Comparison of ENCODE assay signal across 23 cellular contexts in genomic region chr14:96627386-96627785, GRCh38.
"Had no signal": no experiment of that assay in that cellular context is flagged by ENCODE, and none has a peak within 500 bp of the region (broad histone marks: within the 10 kb centered on the region; RNA-seq: fewer than 3 reads in every experiment).

No MANE protein-coding gene starts in this region.

- H3K27me3 ChIP-seq: ovary, testis had no signal

- H3K4me3 ChIP-seq: breast epithelium, gastroesophageal sphincter, ovary, prostate gland, skin epidermis, testis, transverse colon had no signal

- H3K36me3 Mint-ChIP-seq: mesothelial cell of epicardium, naive B cell, WTC11 had no signal

- FAIRE-seq: endothelial cell of umbilical vein had no signal

- H3K27ac ChIP-seq: breast epithelium, gastroesophageal sphincter, ovary, prostate gland, skin epidermis, testis, transverse colon had no signal

- H3K4me1 Mint-ChIP-seq: activated naive CD8-positive, alpha-beta T cell treated with anti-CD3 and anti-CD28 coated beads, Interleukin-2, amount 50 U/mL, for 24 hours; mesothelial cell of epicardium; naive B cell had no signal

- H3K36me3 ChIP-seq: breast epithelium, gastroesophageal sphincter, ovary, prostate gland, transverse colon had no signal

- H3K4me1 ChIP-seq: breast epithelium, gastroesophageal sphincter, prostate gland, testis, transverse colon had no signal

- DNase-seq: activated CD4-positive, alpha-beta T cell treated with anti-CD3 and anti-CD28 coated beads for 1 hour; activated naive CD8-positive, alpha-beta T cell treated with anti-CD3 and anti-CD28 coated beads, Interleukin-2, amount 50 U/mL, for 24 hours; central memory CD4-positive, alpha-beta T cell; hippocampal formation; naive B cell; nephron progenitor cell; retina; stimulated activated CD4-positive, alpha-beta T cell treated with anti-CD3 and anti-CD28 coated beads, Interleukin-12 subunit alpha, Interleukin-12 subunit beta, amount 100 ng/mL, for 4 hours; stimulated activated CD4-positive, alpha-beta T cell treated with anti-CD3 and anti-CD28 coated beads, Interleukin-4, amount 100 ng/mL, for 1 hour; stimulated activated naive CD8-positive, alpha-beta T cell treated with anti-CD3 and anti-CD28 coated beads, Interleukin-15, Interleukin-2, amounts not matched to agents 100 U/mL and 50 U/mL, for 24 hours; T-helper 17 cell; T1000 had no signal

- H3K4me3 Mint-ChIP-seq: activated naive CD8-positive, alpha-beta T cell treated with anti-CD3 and anti-CD28 coated beads, Interleukin-2, amount 50 U/mL, for 24 hours; mesothelial cell of epicardium; nephron progenitor cell; T-helper 17 cell; WTC11 had no signal

- ATAC-seq: activated naive CD8-positive, alpha-beta T cell treated with anti-CD3 and anti-CD28 coated beads, Interleukin-2, amount 50 U/mL, for 24 hours; gastroesophageal sphincter; sciatic nerve; stimulated activated naive CD8-positive, alpha-beta T cell treated with anti-CD3 and anti-CD28 coated beads, Interleukin-15, Interleukin-2, amounts not matched to agents 100 U/mL and 50 U/mL, for 24 hours; T-helper 17 cell; WTC11 had no signal

- H3K9me3 Mint-ChIP-seq: activated naive CD8-positive, alpha-beta T cell treated with anti-CD3 and anti-CD28 coated beads, Interleukin-2, amount 50 U/mL, for 24 hours; mesothelial cell of epicardium; nephron progenitor cell; WTC11 had no signal

- H3K9me3 ChIP-seq: ovary, prostate gland, testis, transverse colon had no signal

- H3K27ac Mint-ChIP-seq: activated naive CD8-positive, alpha-beta T cell treated with anti-CD3 and anti-CD28 coated beads, Interleukin-2, amount 50 U/mL, for 24 hours; mesothelial cell of epicardium; naive B cell; nephron progenitor cell; T-helper 17 cell; WTC11 had no signal
